21 cellular contexts compared by ENCODE assay signal in the genomic region with DNA sequence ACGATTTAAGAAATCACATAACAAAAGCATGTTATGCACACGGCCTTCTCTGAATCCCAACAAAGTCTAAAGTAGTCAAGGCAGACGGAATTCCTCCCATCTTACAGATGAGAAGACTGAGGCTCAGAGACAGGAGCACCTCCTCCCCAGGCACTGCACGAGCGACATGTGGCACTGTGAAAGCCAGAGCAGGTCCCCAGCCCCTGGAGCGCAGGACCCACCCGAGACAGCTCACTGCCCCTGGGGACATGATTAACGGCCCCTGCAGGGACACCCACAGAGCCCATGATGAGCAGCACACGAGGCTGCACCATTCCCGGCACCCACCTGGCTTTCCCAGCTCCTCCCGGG.
"Had no signal": no experiment of that assay in that cellular context is flagged by ENCODE, and none has a peak within 500 bp of the region (broad histone marks: within the 10 kb centered on the region; RNA-seq: fewer than 3 reads in every experiment).

No MANE protein-coding gene starts in this region.

- ATAC-seq: effector memory CD8-positive, alpha-beta T cell; gastroesophageal sphincter; left lung; naive thymus-derived CD4-positive, alpha-beta T cell had no signal

- H3K4me3 Mint-ChIP-seq: effector memory CD8-positive, alpha-beta T cell; naive thymus-derived CD4-positive, alpha-beta T cell; nephron progenitor cell had no signal

- H3K36me3 ChIP-seq: cardiac muscle cell, ovary, thoracic aorta had no signal

- H3K4me1 ChIP-seq: esophagus squamous epithelium, gastroesophageal sphincter, left lung, stomach had no signal

- H3K27me3 Mint-ChIP-seq: effector memory CD8-positive, alpha-beta T cell; naive thymus-derived CD4-positive, alpha-beta T cell; progenitor cell of endocrine pancreas had no signal

- H3K27ac ChIP-seq: cardiac muscle cell, epithelial cell of prostate, esophagus squamous epithelium, gastroesophageal sphincter, left lung, neutrophil, ovary, stomach, thoracic aorta had no signal

- H3K9me3 ChIP-seq: esophagus squamous epithelium, gastroesophageal sphincter, left lung, neutrophil, ovary, stomach, thoracic aorta had no signal

- DNase-seq: effector memory CD8-positive, alpha-beta T cell; esophagus squamous epithelium; foreskin fibroblast; glutamatergic neuron; islet precursor cell; left lung; naive thymus-derived CD4-positive, alpha-beta T cell; nephron progenitor cell; ovary; small intestine; stimulated activated CD4-positive, alpha-beta T cell treated with anti-CD3 and anti-CD28 coated beads, Interleukin-12 subunit alpha, Interleukin-12 subunit beta, amount 100 ng/mL, for 4 hours; stomach; substantia nigra; trophoblast cell had no signal

- H3K27ac Mint-ChIP-seq: naive thymus-derived CD4-positive, alpha-beta T cell; nephron progenitor cell; progenitor cell of endocrine pancreas had no signal

- H3K9me3 Mint-ChIP-seq: effector memory CD8-positive, alpha-beta T cell; nephron progenitor cell had no signal

- H3K4me3 ChIP-seq: cardiac muscle cell, esophagus squamous epithelium, gastroesophageal sphincter, left lung, lung, ovary, stomach, thoracic aorta had no signal

- H3K27me3 ChIP-seq: cardiac muscle cell, esophagus squamous epithelium, gastroesophageal sphincter, left lung, neutrophil, ovary, stomach had no signal
